Comparison of ENCODE assay signal across 17 cellular contexts in genomic region chr16:2350500-2350899, GRCh38. TPM values are rescaled to one million over a fixed set of nuclear protein-coding genes. Genes with fewer than 3 reads are reported as not detected.
A peak's percentile ranks its signal among the peaks of the same experiment; 100 is the strongest.
DNase-seq lines count a peak whose midpoint lies in the region; ATAC-seq, FAIRE-seq and TF ChIP-seq lines count a peak whose summit lies in the region.
"Had no signal": no experiment of that assay in that cellular context is flagged by ENCODE, and none has a peak within 500 bp of the region (broad histone marks: within the 10 kb centered on the region; RNA-seq: fewer than 3 reads in every experiment).

No MANE protein-coding gene starts in this region.

- H3K9ac ChIP-seq in H1 (replicated peaks in 1 of 4; ENCODE audit: extremely low read depth in 1 of 4, low read depth in 3 of 4, low read length in 3 of 4): no peak overlapping the region

- POLR2A ChIA-PET in HEK293 (lab: Yijun Ruan, JAX): no interaction called here
- POLR2A ChIA-PET in H1 (lab: Charles Lee; ENCODE audit: partially characterized antibody): no interaction called here

- H3K4me3 Mint-ChIP-seq in activated naive CD8-positive, alpha-beta T cell treated with anti-CD3 and anti-CD28 coated beads for 36 hours: no peak overlapping the region
- H3K4me3 Mint-ChIP-seq: CD4-positive, alpha-beta memory T cell; GM23338; H9 had no signal

- no peak overlapping the region for H2BK15ac ChIP-seq in H1 (ENCODE audit: low read length)

- H3K14ac ChIP-seq in H1 (ENCODE audit: insufficient read length): no peak overlapping the region

- H3K4me2 ChIP-seq in H1 (ENCODE audit: insufficient read depth in 1 of 2, low read depth in 2 of 2, low read length in 2 of 2): no peak overlapping the region
- H3K4me2 ChIP-seq: GM23338 had no signal

- ATAC-seq in HG03342 (IDR thresholded peaks at IDR 0.05; ENCODE audit: unreplicated experiment): no peak
- ATAC-seq: GM23338 had no signal

- H3K27ac ChIP-seq in HEK293 (ENCODE audit: extremely low read depth, low read depth, low read length) (no peak overlapping the region), H1 (ENCODE audit: low read depth, low read length) (no peak overlapping the region)
- H3K27ac ChIP-seq: C4-2B, HL-60 had no signal

- DNase-seq in RKO (ENCODE audit: low spot score) (peak; percentile 22), H1 (ENCODE audit: low read depth in 1 of 2, low spot score in 2 of 2) (no peak), NCI-H2227 (lab: John Stamatoyannopoulos, UW; ENCODE audit: unreplicated experiment) (no peak)
- DNase-seq in activated naive CD8-positive, alpha-beta T cell treated with anti-CD3 and anti-CD28 coated beads for 36 hours: no peak
- DNase-seq in activated CD8-positive, alpha-beta memory T cell treated with anti-CD3 and anti-CD28 coated beads for 24 hours: no peak
- DNase-seq: BE2C; CD4-positive, alpha-beta memory T cell; DMS153; DMS79 treated with DMSO at 0.1 percent for 48 hours; EL; H9 had no signal

- no peak overlapping the region for H3K4ac ChIP-seq in H1 (replicated peaks; ENCODE audit: insufficient read length, low read depth, low read length)

- H2BK12ac ChIP-seq in H1 (ENCODE audit: low read depth, low read length): no peak overlapping the region

- H2BK120ac ChIP-seq in H1 (replicated peaks; ENCODE audit: low read depth, low read length): no peak overlapping the region

- H4K20me1 ChIP-seq in H1 (replicated peaks in 1 of 2; ENCODE audit: control insufficient read depth in 1 of 2, insufficient read depth in 2 of 2, low read length in 2 of 2): no peaks in the 10 kb centered on the region

- no peak for TF ChIP-seq CTCF in HEK293 (tag by site-specific recombination; IDR thresholded peaks at IDR 0.05)
- TF ChIP-seq CTCF in H1 (IDR thresholded peaks at IDR 0.05; ENCODE audit: control extremely low read depth in 1 of 3, insufficient read depth in 1 of 3, low read depth in 1 of 3, low read length in 3 of 3): no peak

- FAIRE-seq in H1 (lab: Jason Lieb, UNC): peak; percentile 32
- FAIRE-seq: GM12891 had no signal

- no peak overlapping the region for H2BK20ac ChIP-seq in H1 (ENCODE audit: low read length)

- H3K9me3 ChIP-seq in HEK293 (ENCODE audit: control insufficient read depth, insufficient read depth, low read depth, low read length) (no peaks in the 10 kb centered on the region), H1 (ENCODE audit: insufficient read depth in 2 of 2, low read depth in 1 of 2, low read length in 1 of 2) (no peaks in the 10 kb centered on the region)
- H3K9me3 ChIP-seq: BE2C had no signal

- H3K23me2 ChIP-seq in H1 (ENCODE audit: low read depth, low read length): no peaks in the 10 kb centered on the region

- no peak overlapping the region for H3K23ac ChIP-seq in H1 (ENCODE audit: insufficient read length)

- CTCF ChIA-PET in HEK293 (lab: Yijun Ruan, JAX): interaction anchor here (0.6 to 1.6 kb wide), 2 partner anchors 55 to 151 kb away, joined by 4 read pairs; no protein-coding TSS in a partner anchor
- CTCF ChIA-PET in H1 (lab: Charles Lee; ENCODE audit: partially characterized antibody): interaction anchor here (1.4 kb wide), 1 partner anchor 62 kb away, joined by 3 read pairs; no protein-coding TSS in a partner anchor

- no peak overlapping the region for H3K27ac Mint-ChIP-seq in activated naive CD8-positive, alpha-beta T cell treated with anti-CD3 and anti-CD28 coated beads for 36 hours
- H3K27ac Mint-ChIP-seq: CD4-positive, alpha-beta memory T cell; GM23338; H9 had no signal

- no peak overlapping the region for H2BK5ac ChIP-seq in H1 (ENCODE audit: low read depth, low read length)

- peaks cover 33% of the 10 kb centered on the region for H3K27me3 Mint-ChIP-seq in activated naive CD8-positive, alpha-beta T cell treated with anti-CD3 and anti-CD28 coated beads for 36 hours

- no peaks in the 10 kb centered on the region for H3K4me1 Mint-ChIP-seq in activated naive CD8-positive, alpha-beta T cell treated with anti-CD3 and anti-CD28 coated beads for 36 hours
- H3K4me1 Mint-ChIP-seq: CD4-positive, alpha-beta memory T cell; GM23338; H9 had no signal

- no peak overlapping the region for H4K8ac ChIP-seq in H1 (ENCODE audit: extremely low read depth, insufficient read depth, low read length)

- H3K36me3 ChIP-seq in HEK293 (ENCODE audit: control insufficient read depth in 2 of 2, insufficient read depth in 1 of 2, low read length in 2 of 2) (no peaks in the 10 kb centered on the region), H1 (ENCODE audit: control insufficient read depth in 2 of 4, insufficient read depth in 4 of 4, low read length in 3 of 4) (no peaks in the 10 kb centered on the region)
- H3K36me3 ChIP-seq: BE2C had no signal

- H3K9me3 Mint-ChIP-seq in activated naive CD8-positive, alpha-beta T cell treated with anti-CD3 and anti-CD28 coated beads for 36 hours: no peaks in the 10 kb centered on the region
- H3K9me3 Mint-ChIP-seq: CD4-positive, alpha-beta memory T cell; GM23338; H9 had no signal

- no peak overlapping the region for H2AK5ac ChIP-seq in H1 (ENCODE audit: low read depth, low read length)

- TF ChIP-seq EP300 in H1 (IDR thresholded peaks at IDR 0.05; ENCODE audit: borderline replicate concordance in 1 of 2, low read depth in 2 of 2, low read length in 2 of 2): no peak

- H2AFZ ChIP-seq in H1 (ENCODE audit: low read length): no peak overlapping the region
- H2AFZ ChIP-seq: GM23338 had no signal

- H3K27me3 ChIP-seq in H1 (replicated peaks in 1 of 4; ENCODE audit: control insufficient read depth in 3 of 4, extremely low read depth in 1 of 4, insufficient read depth in 3 of 4, low read length in 3 of 4): no peaks in the 10 kb centered on the region
- H3K27me3 ChIP-seq: BE2C had no signal

- TF ChIP-seq RAD21 in H1 (IDR thresholded peaks at IDR 0.05 in 1 of 2, conservative IDR thresholded peaks at IDR 0.05 in 1 of 2; ENCODE audit: low read depth in 2 of 2, low read length in 2 of 2): no peak

- H3K4me1 ChIP-seq in HEK293 (ENCODE audit: control insufficient read depth, insufficient read depth, low read length) (no peaks in the 10 kb centered on the region), H1 (replicated peaks in 1 of 4; ENCODE audit: control insufficient read depth in 3 of 4, insufficient read depth in 4 of 4, low read length in 3 of 4) (no peaks in the 10 kb centered on the region)

- no peak for TF ChIP-seq POLR2A in H1 (IDR thresholded peaks at IDR 0.05; ENCODE audit: control extremely low read depth in 1 of 2, low read depth in 2 of 2, low read length in 2 of 2)

- H3K18ac ChIP-seq in H1 (ENCODE audit: extremely low read depth, low read length): no peak overlapping the region

- no peaks in the 10 kb centered on the region for H3K79me1 ChIP-seq in H1 (ENCODE audit: low read depth, low read length)

- H4K5ac ChIP-seq in H1 (ENCODE audit: insufficient read length, low read depth, low read length): no peak overlapping the region

- no peaks in the 10 kb centered on the region for H3K36me3 Mint-ChIP-seq in activated naive CD8-positive, alpha-beta T cell treated with anti-CD3 and anti-CD28 coated beads for 36 hours
- H3K36me3 Mint-ChIP-seq: CD4-positive, alpha-beta memory T cell had no signal

- WGBS in H1 (ENCODE audit: extremely low coverage in 1 of 2, insufficient coverage in 1 of 2, insufficient read length in 1 of 2, insufficient replicate concordance in 2 of 2, low coverage in 1 of 2, low lambda C conversion rate in 2 of 2, missing lambda C conversion rate in 1 of 2), 2 experiments: 88% methylated on average over 1 of the region's 1 CpG; no CpG with 5 or more reads in 1 of the 2 experiments

- no peak overlapping the region for H3K56ac ChIP-seq in H1 (replicated peaks; ENCODE audit: insufficient read length, low read depth, low read length)

- H3K79me2 ChIP-seq in H1 (ENCODE audit: control insufficient read depth in 1 of 2, insufficient read depth in 2 of 2, low read length in 2 of 2): no peaks in the 10 kb centered on the region

- H3K4me3 ChIP-seq in HEK293 (ENCODE audit: low read depth, low read length) (no peak overlapping the region), H1 (ENCODE audit: extremely low read depth in 1 of 4, insufficient read depth in 2 of 4, low read depth in 3 of 4, low read length in 4 of 4) (no peak overlapping the region)
- H3K4me3 ChIP-seq: GM23338 had no signal

- H4K91ac ChIP-seq in H1 (replicated peaks; ENCODE audit: insufficient read length, low read length): no peak overlapping the region

TF ChIP-seq in HEK293, 187 proteins besides CTCF, POLR2A, EP300 and RAD21 (continues in another document):
- TF ChIP-seq ZXDB (tag by site-specific recombination; IDR thresholded peaks at IDR 0.05): no peak

TF ChIP-seq in H1, 55 proteins besides CTCF, POLR2A, EP300 and RAD21 (continues in another document):
- TF ChIP-seq YY1 (IDR thresholded peaks at IDR 0.05; ENCODE audit: low read depth, low read length) (no peak), ASH2L (IDR thresholded peaks at IDR 0.05; ENCODE audit: low read length) (no peak), SP4 (IDR thresholded peaks at IDR 0.05; ENCODE audit: low read length) (no peak)

RNA-seq across cellular contexts. Expression of gene ABCA3, which starts 10.0 kb away (rescaled TPM):
- total RNA-seq in H1 (2021; fragmentation: NEBNext Ultra II Directional; extraction: Animal tissue kit (Norgen Biotek cat#: 25700)): 7.9 TPM in 2 replicates
- polyA plus RNA-seq in H1 (2011; rRNA removed): 5.7 and 8.8 TPM in 2 replicates
- polyA plus RNA-seq in H1 (2011; cell fraction: cytosol; rRNA removed): 6.4 TPM
- polyA plus RNA-seq in H1 (2011; cell fraction: nucleus; rRNA removed): 17.6 TPM
- polyA plus RNA-seq in H1 (2012, experiment 1 of 2): 4.8 to 8.5 TPM (median 7.4 TPM) in 4 replicates
- 6.6 TPM for polyA plus RNA-seq in H1 (2012, experiment 2 of 2)
- 8.7 TPM for polyA plus RNA-seq in H1 (2013, experiment 1 of 2)
- polyA plus RNA-seq in H1 (2013, experiment 2 of 2): 8.9 TPM
- polyA minus RNA-seq in H1 (2011; rRNA and poly(A)+ RNA removed): 7.5 and 10.6 TPM in 2 replicates
- 5.0 TPM for polyA minus RNA-seq in H1 (2011; cell fraction: cytosol; rRNA and poly(A)+ RNA removed)
- 6.9 TPM for polyA minus RNA-seq in H1 (2011; cell fraction: nucleus; rRNA and poly(A)+ RNA removed)
- 1 to 10 TPM; 3.5 to 4.0 TPM for total RNA-seq in activated naive CD8-positive, alpha-beta T cell treated with anti-CD3 and anti-CD28 coated beads for 36 hours
